Comparison of ENCODE assay signal across 8 cellular contexts in the genomic region with DNA sequence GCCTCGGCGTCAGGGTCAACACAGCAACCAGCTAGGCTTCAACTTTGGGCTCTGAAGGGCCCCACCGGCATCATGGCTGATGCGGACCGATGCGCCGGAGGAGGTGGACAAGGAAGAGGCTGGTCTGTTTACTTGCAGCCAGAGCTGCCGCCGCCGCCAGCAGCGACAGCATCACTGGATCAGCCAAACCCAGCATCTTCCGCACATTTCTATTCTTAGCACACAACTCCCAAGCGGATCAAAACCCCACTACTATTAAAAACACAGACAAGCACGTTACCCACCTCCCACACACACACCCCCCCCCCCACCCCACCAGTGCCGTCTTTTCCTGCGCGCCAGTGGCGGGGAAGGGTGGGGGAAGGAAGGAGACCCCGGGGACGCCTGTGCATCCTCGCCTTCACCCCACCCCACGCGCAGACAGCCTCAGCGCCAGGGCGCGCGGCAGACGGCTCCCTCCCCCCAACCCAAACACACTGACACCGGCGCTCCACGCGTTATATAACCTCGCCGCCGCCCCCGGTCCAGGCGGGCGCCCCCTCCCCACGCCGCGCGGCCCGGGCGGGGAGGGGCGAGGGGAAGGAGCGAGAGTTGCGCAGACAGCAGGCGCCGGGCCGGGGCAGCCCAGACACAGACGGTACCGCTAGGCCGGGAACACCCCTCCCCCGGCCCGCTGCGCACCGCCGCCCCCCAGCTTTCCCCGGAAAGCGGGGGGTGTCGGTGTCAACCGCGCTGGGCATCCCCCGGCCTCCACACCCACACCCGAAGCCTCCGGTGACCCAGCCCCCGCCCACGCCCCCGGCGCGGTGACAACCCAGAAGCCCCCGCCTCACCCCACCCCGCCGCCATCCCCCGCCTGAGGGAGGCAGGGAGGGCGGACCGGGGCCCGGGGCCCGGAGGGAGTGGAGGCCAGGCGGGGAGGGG. TPM values are rescaled to one million over a fixed set of nuclear protein-coding genes. Genes with fewer than 3 reads are reported as not detected.
DNase-seq lines count a peak whose midpoint lies in the region; ATAC-seq, FAIRE-seq and TF ChIP-seq lines count a peak whose summit lies in the region.

No MANE protein-coding gene starts in this region.

- H3K4me3 Mint-ChIP-seq in neural crest cell = peak overlapping the region; percentile 99
- H3K4me3 Mint-ChIP-seq in stimulated activated naive CD8-positive, alpha-beta T cell treated with anti-CD3 and anti-CD28 coated beads, Interleukin-15, Interleukin-2, amounts not matched to agents 100 ng/mL and 50 ng/mL, for 24 hours = peak overlapping the region; percentile 94

- H3K27ac ChIP-seq in A549 (peak overlapping the region; percentile 94 to 99), Peyer's patch (peak overlapping the region; percentile 94 to 98 (median 98)), foreskin keratinocyte (no peak overlapping the region)

- H3K27me3 ChIP-seq in Peyer's patch (peaks cover 0 to 6% of the 10 kb centered on the region in 2 donors), foreskin keratinocyte (peaks cover 62% of the 10 kb centered on the region)

- H3K9me3 Mint-ChIP-seq in neural crest cell = no peaks in the 10 kb centered on the region
- H3K9me3 Mint-ChIP-seq in stimulated activated naive CD8-positive, alpha-beta T cell treated with anti-CD3 and anti-CD28 coated beads, Interleukin-15, Interleukin-2, amounts not matched to agents 100 ng/mL and 50 ng/mL, for 24 hours = no peaks in the 10 kb centered on the region

- peak; percentile 47 to 72 for ATAC-seq in A549
- ATAC-seq in GM19023 (IDR thresholded peaks at IDR 0.05; ENCODE audit: unreplicated experiment) = peak; percentile 28
- ATAC-seq in HG03432 (IDR thresholded peaks at IDR 0.05; ENCODE audit: unreplicated experiment) = peak; percentile 23
- ATAC-seq in foreskin keratinocyte = peak; percentile 11

- H3K27ac Mint-ChIP-seq in neural crest cell (ENCODE audit: unreplicated experiment) = peak overlapping the region; percentile 92
- peak overlapping the region; percentile 96 for H3K27ac Mint-ChIP-seq in stimulated activated naive CD8-positive, alpha-beta T cell treated with anti-CD3 and anti-CD28 coated beads, Interleukin-15, Interleukin-2, amounts not matched to agents 100 ng/mL and 50 ng/mL, for 24 hours

- no peak for FAIRE-seq in A549 (lab: Jason Lieb, UNC)

- H3K4me1 ChIP-seq in A549 (peaks cover 35% of the 10 kb centered on the region), Peyer's patch (no peaks in the 10 kb centered on the region), foreskin keratinocyte (peaks cover 3% of the 10 kb centered on the region)

- H3K4me2 ChIP-seq in A549 = peak overlapping the region; percentile 76

- H3K36me3 Mint-ChIP-seq in neural crest cell (ENCODE audit: low read depth) = no peaks in the 10 kb centered on the region
- no peaks in the 10 kb centered on the region for H3K36me3 Mint-ChIP-seq in stimulated activated naive CD8-positive, alpha-beta T cell treated with anti-CD3 and anti-CD28 coated beads, Interleukin-15, Interleukin-2, amounts not matched to agents 100 ng/mL and 50 ng/mL, for 24 hours (ENCODE audit: low read depth)

- H3K4me3 ChIP-seq in A549 = peak overlapping the region; percentile 75
- H3K4me3 ChIP-seq in Peyer's patch = peak overlapping the region; percentile 75 to 96 (median 79)

- peak; percentile 40 to 84 for DNase-seq in A549 (ENCODE audit: low read depth in 1 of 2, low spot score in 1 of 2)
- peak; percentile 57 to 75 (median 64) for DNase-seq in Peyer's patch
- DNase-seq in activated gamma-delta T cell (lab: John Stamatoyannopoulos, UW) = peak; percentile 75
- DNase-seq in foreskin keratinocyte = peak in 1 of 2 donors; percentile 26
- peak; percentile 39 for DNase-seq in neural crest cell (ENCODE audit: low read depth, low spot score)

- CTCF ChIA-PET in A549 (lab: Yijun Ruan, JAX) = interaction anchor here (0.6 to 0.8 kb wide), 3 partner anchors 50 to 450 kb away, joined by 3 read pairs; no protein-coding TSS in a partner anchor

- 0% methylated on average over 9 of the region's 80 CpGs for WGBS in A549 (ENCODE audit: missing lambda C conversion rate)

- no peak for TF ChIP-seq RAD21 in A549 (conservative IDR thresholded peaks at IDR 0.05 in 1 of 2, IDR thresholded peaks at IDR 0.05 in 1 of 2)

- TF ChIP-seq CTCF in A549 (IDR thresholded peaks at IDR 0.05) = no peak
- no peak for TF ChIP-seq CTCF in Peyer's patch (IDR thresholded peaks at IDR 0.05)
- TF ChIP-seq CTCF in foreskin keratinocyte (conservative IDR thresholded peaks at IDR 0.05) = no peak
- no peak for TF ChIP-seq CTCF in neural crest cell (conservative IDR thresholded peaks at IDR 0.05)

- no peak for TF ChIP-seq EP300 in A549 (IDR thresholded peaks at IDR 0.05)

- POLR2A ChIA-PET in A549 (lab: Yijun Ruan, JAX) = interaction anchor here (0.6 to 1.6 kb wide), 10 partner anchors 21 to 460 kb away, joined by 3 to 10 read pairs (median 4); no protein-coding TSS in a partner anchor

- peaks cover 25% of the 10 kb centered on the region for H3K4me1 Mint-ChIP-seq in neural crest cell
- H3K4me1 Mint-ChIP-seq in stimulated activated naive CD8-positive, alpha-beta T cell treated with anti-CD3 and anti-CD28 coated beads, Interleukin-15, Interleukin-2, amounts not matched to agents 100 ng/mL and 50 ng/mL, for 24 hours (ENCODE audit: low read depth) = peaks cover 49% of the 10 kb centered on the region

- TF ChIP-seq POLR2A in A549 (IDR thresholded peaks at IDR 0.05; ENCODE audit: low read length) (no peak), Peyer's patch (IDR thresholded peaks at IDR 0.05) (no peak)

- H3K9me3 ChIP-seq in A549 (no peaks in the 10 kb centered on the region), Peyer's patch (no peaks in the 10 kb centered on the region)

- H3K36me3 ChIP-seq in Peyer's patch = no peaks in the 10 kb centered on the region

- peaks cover 16% of the 10 kb centered on the region for H3K27me3 Mint-ChIP-seq in neural crest cell (ENCODE audit: low read depth)
- no peaks in the 10 kb centered on the region for H3K27me3 Mint-ChIP-seq in stimulated activated naive CD8-positive, alpha-beta T cell treated with anti-CD3 and anti-CD28 coated beads, Interleukin-15, Interleukin-2, amounts not matched to agents 100 ng/mL and 50 ng/mL, for 24 hours

TF ChIP-seq in A549, 52 proteins besides CTCF, POLR2A, EP300 and RAD21:
- TF ChIP-seq MAX (IDR thresholded peaks at IDR 0.05) (peak; percentile 44; the same call in 1 of the 2 replicates), MAZ (IDR thresholded peaks at IDR 0.05; ENCODE audit: borderline replicate concordance, low read depth, low read length) (0 out of 2 replicates have a peak, but pooled peaks have one; percentile 40), CHD2 (IDR thresholded peaks at IDR 0.05; ENCODE audit: low read length, partially characterized antibody) (no peak)

RNA-seq across cellular contexts. Expression of gene AKT3, which starts 0.7 kb away (rescaled TPM):
- polyA plus RNA-seq in A549 (2011; rRNA removed) (34.1 and 43.5 TPM in 2 replicates), A549 (2017; fragmentation: RNase III; extraction: RNeasy Plus Mini Kit Qiagen cat#74134 plus additional on column Dnase treatment) (16.5 to 18.4 TPM (median 17.5 TPM) in 3 replicates), foreskin keratinocyte (2.1 and 2.7 TPM in 2 replicates)
- 9.7 and 10.1 TPM in 2 replicates for polyA plus RNA-seq in A549 (2012; cell fraction: cytosol; rRNA removed)
- polyA plus RNA-seq in A549 (2012; cell fraction: nucleus; rRNA removed) = 5.2 and 10.0 TPM in 2 replicates
- 29.7 and 31.0 TPM in 2 replicates for polyA minus RNA-seq in A549 (2011; rRNA and poly(A)+ RNA removed)
- total RNA-seq in Peyer's patch (10 to 100 TPM in 3 of 4 donors, 1 to 10 TPM in 1; 4.4 to 71.8 (median 15.2) TPM), foreskin keratinocyte (5.7 and 8.3 TPM in 2 replicates), neural crest cell (38.2 and 41.3 TPM in 2 replicates)
